11 cellular contexts compared by ENCODE assay signal in the genomic region with DNA sequence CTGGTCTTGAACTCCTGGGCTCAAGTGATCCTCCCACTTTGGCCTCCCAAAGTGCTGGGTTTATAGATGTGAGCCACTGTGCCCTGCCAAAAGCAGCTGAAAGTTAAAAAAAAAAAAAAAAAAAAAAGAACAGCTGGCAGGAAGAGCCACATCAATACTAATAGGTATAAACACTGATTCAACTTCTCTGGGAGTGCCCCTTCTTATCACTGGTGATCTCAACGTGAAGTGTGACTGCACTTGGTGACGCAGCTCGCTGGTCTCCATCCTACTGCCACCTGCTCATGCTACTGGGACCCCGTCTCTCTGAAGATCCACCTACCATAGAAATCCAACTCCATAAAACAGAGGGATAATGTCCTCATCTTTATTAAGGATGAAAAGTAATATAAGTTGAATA. TPM values are rescaled to one million over a fixed set of nuclear protein-coding genes. Genes with fewer than 3 reads are reported as not detected.
DNase-seq lines count a peak whose midpoint lies in the region; ATAC-seq lines count a peak whose summit lies in the region.
"Had no signal": no experiment of that assay in that cellular context is flagged by ENCODE, and none has a peak within 500 bp of the region (broad histone marks: within the 10 kb centered on the region; RNA-seq: fewer than 3 reads in every experiment).

No MANE protein-coding gene starts in this region.

- H3K9me3 Mint-ChIP-seq in activated CD4-positive, alpha-beta memory T cell treated with anti-CD3 and anti-CD28 coated beads, Interleukin-2, amount 10 ng/mL, durations not matched to agents 7 days and 5 days = no peaks in the 10 kb centered on the region
- no peaks in the 10 kb centered on the region for H3K9me3 Mint-ChIP-seq in activated naive CD4-positive, alpha-beta T cell treated with anti-CD3 and anti-CD28 coated beads, Interleukin-2, amount 50 U/mL, for 72 hours

- CTCF ChIA-PET in activated CD4-positive, alpha-beta memory T cell treated with anti-CD3 and anti-CD28 coated beads, Interleukin-2, amount 10 ng/mL, durations not matched to agents 7 days and 5 days (lab: Charles Lee) = interaction anchor here (0.6 to 1.8 kb wide), 8 partner anchors 9 to 79 kb away, joined by 3 to 13 read pairs (median 3); no protein-coding TSS in a partner anchor

- H3K4me3 Mint-ChIP-seq in activated CD4-positive, alpha-beta memory T cell treated with anti-CD3 and anti-CD28 coated beads, Interleukin-2, amount 10 ng/mL, durations not matched to agents 7 days and 5 days = no peak overlapping the region

- POLR2A ChIA-PET in activated CD4-positive, alpha-beta memory T cell treated with anti-CD3 and anti-CD28 coated beads, Interleukin-2, amount 10 ng/mL, durations not matched to agents 7 days and 5 days (lab: Charles Lee) = interaction anchor here (0.7 to 19.1 kb wide), 14 partner anchors 8 to 69 kb away, joined by 3 to 398 read pairs (median 5); partner anchors contain the start of genes RNF157 and UBALD2

- no peaks in the 10 kb centered on the region for H3K27me3 Mint-ChIP-seq in activated CD4-positive, alpha-beta memory T cell treated with anti-CD3 and anti-CD28 coated beads, Interleukin-2, amount 10 ng/mL, durations not matched to agents 7 days and 5 days

- peak; percentile 56 for DNase-seq in Jurkat, Clone E6-1 (ENCODE audit: low read depth, low spot score)
- peak; percentile 63 for DNase-seq in activated CD4-positive, alpha-beta memory T cell treated with anti-CD3 and anti-CD28 coated beads, Interleukin-2, amount 10 ng/mL, durations not matched to agents 7 days and 5 days
- peak in 1 of 2 donors; percentile 34 for DNase-seq in activated naive CD4-positive, alpha-beta T cell treated with anti-CD3 and anti-CD28 coated beads, Interleukin-2, amount 50 U/mL, for 72 hours (ENCODE audit: low spot score in 2 of 2)
- peak; percentile 69 for DNase-seq in stimulated activated CD4-positive, alpha-beta T cell treated with anti-CD3 and anti-CD28 coated beads, Interleukin-4, amount 100 ng/mL, for 24 hours
- DNase-seq in KG1 (lab: John Stamatoyannopoulos, UW) = no peak
- no peak for DNase-seq in ecto neural progenitor cell (ENCODE audit: low spot score)
- no peak for DNase-seq in NCI-H446 (lab: John Stamatoyannopoulos, UW)
- no peak for DNase-seq in NCI-H2196 treated with DMSO at 0.1 percent for 48 hours (lab: John Stamatoyannopoulos, UW; ENCODE audit: unreplicated experiment)
- DNase-seq: NCI-H1105 treated with DMSO at 0.1 percent for 48 hours; NK-92 treated with Interleukin-12 subunit alpha and Interleukin-12 subunit beta, amount 100 ng/mL, for 24 hours had no signal

- H3K4me1 Mint-ChIP-seq in activated CD4-positive, alpha-beta memory T cell treated with anti-CD3 and anti-CD28 coated beads, Interleukin-2, amount 10 ng/mL, durations not matched to agents 7 days and 5 days = peaks cover 74% of the 10 kb centered on the region

- peaks cover 76% of the 10 kb centered on the region for H3K36me3 Mint-ChIP-seq in activated CD4-positive, alpha-beta memory T cell treated with anti-CD3 and anti-CD28 coated beads, Interleukin-2, amount 10 ng/mL, durations not matched to agents 7 days and 5 days (ENCODE audit: low read depth)
- peaks cover 18 to 60% of the 10 kb centered on the region in 2 donors for H3K36me3 Mint-ChIP-seq in activated naive CD4-positive, alpha-beta T cell treated with anti-CD3 and anti-CD28 coated beads, Interleukin-2, amount 50 U/mL, for 72 hours

- peak overlapping the region; percentile 84 for H3K27ac Mint-ChIP-seq in activated CD4-positive, alpha-beta memory T cell treated with anti-CD3 and anti-CD28 coated beads, Interleukin-2, amount 10 ng/mL, durations not matched to agents 7 days and 5 days
- peak overlapping the region; percentile 91 for H3K27ac Mint-ChIP-seq in activated naive CD4-positive, alpha-beta T cell treated with anti-CD3 and anti-CD28 coated beads, Interleukin-2, amount 50 U/mL, for 72 hours

- H3K4me3 ChIP-seq in Jurkat, Clone E6-1 (ENCODE audit: low read length) = no peak overlapping the region

- peak; percentile 89 to 95 for ATAC-seq in activated naive CD4-positive, alpha-beta T cell treated with anti-CD3 and anti-CD28 coated beads, Interleukin-2, amount 50 U/mL, for 72 hours

RNA-seq across cellular contexts. Expression of gene RNF157, which starts 40.8 kb away (rescaled TPM):
- polyA plus RNA-seq in Jurkat, Clone E6-1 (2012; ENCODE audit: insufficient read depth, insufficient read length) = 11.0 TPM
- 10 to 100 TPM; 79.8 to 83.9 TPM for total RNA-seq in activated CD4-positive, alpha-beta memory T cell treated with anti-CD3 and anti-CD28 coated beads, Interleukin-2, amount 10 ng/mL, durations not matched to agents 7 days and 5 days
- 10 to 100 TPM; 22.0 to 35.1 TPM for total RNA-seq in activated naive CD4-positive, alpha-beta T cell treated with anti-CD3 and anti-CD28 coated beads, Interleukin-2, amount 50 U/mL, for 72 hours

RNA-seq across cellular contexts. Expression of gene FOXJ1, which starts 58.4 kb away (rescaled TPM):
- not detected for polyA plus RNA-seq in Jurkat, Clone E6-1 (2012; ENCODE audit: insufficient read depth, insufficient read length)
- under 1 TPM; 0.13 to 0.15 TPM for total RNA-seq in activated CD4-positive, alpha-beta memory T cell treated with anti-CD3 and anti-CD28 coated beads, Interleukin-2, amount 10 ng/mL, durations not matched to agents 7 days and 5 days
- under 1 TPM; 0.46 to 0.56 TPM for total RNA-seq in activated naive CD4-positive, alpha-beta T cell treated with anti-CD3 and anti-CD28 coated beads, Interleukin-2, amount 50 U/mL, for 72 hours
- total RNA-seq: posterior vena cava had no signal

Comparison
In these comparisons a context has a peak if more than half of its experiments do, and no peak if none do; other contexts are left out.
1. DNase-seq: peak in Jurkat, Clone E6-1 (single experiment), activated CD4-positive, alpha-beta memory T cell treated with anti-CD3 and anti-CD28 coated beads, Interleukin-2, amount 10 ng/mL, durations not matched to agents 7 days and 5 days (single experiment) and stimulated activated CD4-positive, alpha-beta T cell treated with anti-CD3 and anti-CD28 coated beads, Interleukin-4, amount 100 ng/mL, for 24 hours (single experiment); none in KG1 (single experiment), ecto neural progenitor cell (single experiment), NCI-H446 (0 of 2) and NCI-H2196 treated with DMSO at 0.1 percent for 48 hours (single experiment).